ENCODE assay signal across 31 cellular contexts in the genomic region with DNA sequence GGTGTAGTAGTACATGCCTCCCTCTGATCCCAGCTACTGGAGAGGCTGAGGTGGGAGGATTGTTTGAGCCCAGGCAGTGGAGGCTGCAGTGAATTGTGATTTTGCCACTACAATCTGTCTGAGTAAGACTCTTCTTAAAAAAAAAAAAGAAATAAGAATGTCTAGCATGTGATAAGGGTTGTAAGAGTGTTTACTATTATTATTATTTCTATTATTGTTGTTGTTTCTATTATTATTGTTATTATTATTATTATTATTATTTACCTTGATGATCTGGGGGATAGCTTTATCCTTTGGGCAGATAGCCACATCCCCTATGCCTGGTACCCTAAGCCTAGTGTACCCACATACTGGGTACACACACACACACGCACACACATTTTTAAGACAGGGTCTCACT. TPM values are rescaled to one million over a fixed set of nuclear protein-coding genes. Genes with fewer than 3 reads are reported as not detected.
"Had no signal": no experiment of that assay in that cellular context is flagged by ENCODE, and none has a peak within 500 bp of the region (broad histone marks: within the 10 kb centered on the region; RNA-seq: fewer than 3 reads in every experiment).

No MANE protein-coding gene starts in this region.

- ATAC-seq: activated CD4-positive, alpha-beta T cell treated with anti-CD3 and anti-CD28 coated beads for 36 hours; activated CD4-positive, CD25-positive, alpha-beta regulatory T cell treated with anti-CD3 and anti-CD28 coated beads, Interleukin-2, amount 50 U/mL, for 24 hours; activated CD8-positive, alpha-beta memory T cell treated with anti-CD3 and anti-CD28 coated beads, Interleukin-2, amount 10 ng/mL, durations not matched to agents 7 days and 5 days; activated CD8-positive, alpha-beta T cell treated with anti-CD3 and anti-CD28 coated beads, Interleukin-2, amount 10 ng/mL, durations not matched to agents 7 days and 5 days; activated naive CD8-positive, alpha-beta T cell treated with anti-CD3 and anti-CD28 coated beads, Interleukin-2, amount 50 U/mL, for 24 hours had no signal

- H3K27me3 Mint-ChIP-seq: activated CD4-positive, alpha-beta memory T cell treated with anti-CD3 and anti-CD28 coated beads, Interleukin-2, amount 10 ng/mL, durations not matched to agents 7 days and 5 days; activated CD4-positive, alpha-beta T cell treated with anti-CD3 and anti-CD28 coated beads for 36 hours; activated CD4-positive, alpha-beta T cell treated with anti-CD3 and anti-CD28 coated beads, Interleukin-2, amount 10 ng/mL, durations not matched to agents 7 days and 5 days; activated CD8-positive, alpha-beta memory T cell treated with anti-CD3 and anti-CD28 coated beads, Interleukin-2, amount 10 ng/mL, durations not matched to agents 7 days and 5 days; activated naive CD4-positive, alpha-beta T cell treated with anti-CD3 and anti-CD28 coated beads, Interleukin-2, amount 10 ng/mL, durations not matched to agents 7 days and 5 days; activated naive CD4-positive, alpha-beta T cell treated with anti-CD3 and anti-CD28 coated beads, Interleukin-2, amount 50 U/mL, for 24 hours; activated naive CD8-positive, alpha-beta T cell; activated naive CD8-positive, alpha-beta T cell treated with anti-CD3 and anti-CD28 coated beads, Interleukin-2, amount 50 U/mL, for 24 hours; activated T-cell treated with anti-CD3 and anti-CD28 coated beads, Interleukin-2, amount 50 U/mL, for 24 hours; central memory CD8-positive, alpha-beta T cell had no signal

- DNase-seq: activated CD4-positive, alpha-beta memory T cell treated with anti-CD3 and anti-CD28 coated beads, Interleukin-2, amount 10 ng/mL, durations not matched to agents 7 days and 5 days; activated CD4-positive, alpha-beta T cell treated with anti-CD3 and anti-CD28 coated beads for 1 hour; activated CD4-positive, alpha-beta T cell treated with anti-CD3 and anti-CD28 coated beads for 36 hours; activated CD4-positive, alpha-beta T cell treated with anti-CD3 and anti-CD28 coated beads for 48 hours; activated CD4-positive, alpha-beta T cell treated with anti-CD3 and anti-CD28 coated beads, Interleukin-2, amount 10 ng/mL, durations not matched to agents 7 days and 5 days; activated CD4-positive, alpha-beta T cell treated with anti-CD3 and anti-CD28 coated beads, Interleukin-2, amount 50 U/mL, for 48 hours; activated CD4-positive, CD25-positive, alpha-beta regulatory T cell; activated CD8-positive, alpha-beta memory T cell treated with anti-CD3 and anti-CD28 coated beads for 24 hours; activated CD8-positive, alpha-beta memory T cell treated with anti-CD3 and anti-CD28 coated beads, Interleukin-2, amount 50 U/mL, for 48 hours; activated CD8-positive, alpha-beta T cell treated with anti-CD3 and anti-CD28 coated beads, Interleukin-2, amount 10 ng/mL, durations not matched to agents 7 days and 5 days; activated effector memory CD4-positive, alpha-beta T cell treated with Interleukin-2 at 50 U/mL for 16 hours; activated gamma-delta T cell; activated naive CD4-positive, alpha-beta T cell treated with anti-CD3 and anti-CD28 coated beads, Interleukin-2, amount 10 ng/mL, durations not matched to agents 7 days and 5 days; activated naive CD4-positive, alpha-beta T cell treated with Interleukin-2 at 50 U/mL for 16 hours; activated naive CD8-positive, alpha-beta T cell treated with anti-CD3 and anti-CD28 coated beads, Interleukin-2, amount 50 U/mL, for 24 hours; activated T-cell treated with anti-CD3 and anti-CD28 coated beads, Interleukin-2, amount 50 U/mL, for 24 hours; activated T-cell treated with anti-CD3 and anti-CD28 coated beads, Interleukin-2, amount 50 U/mL, for 48 hours; amygdala; anterior cingulate cortex; T-helper 2 cell; T-helper 9 cell had no signal

- H3K4me3 Mint-ChIP-seq: activated CD4-positive, alpha-beta memory T cell treated with anti-CD3 and anti-CD28 coated beads, Interleukin-2, amount 10 ng/mL, durations not matched to agents 7 days and 5 days; activated CD4-positive, alpha-beta T cell treated with anti-CD3 and anti-CD28 coated beads for 36 hours; activated CD4-positive, alpha-beta T cell treated with anti-CD3 and anti-CD28 coated beads, Interleukin-2, amount 10 ng/mL, durations not matched to agents 7 days and 5 days; activated CD8-positive, alpha-beta memory T cell treated with anti-CD3 and anti-CD28 coated beads, Interleukin-2, amount 10 ng/mL, durations not matched to agents 7 days and 5 days; activated CD8-positive, alpha-beta T cell treated with anti-CD3 and anti-CD28 coated beads, Interleukin-2, amount 10 ng/mL, durations not matched to agents 7 days and 5 days; activated naive CD4-positive, alpha-beta T cell treated with anti-CD3 and anti-CD28 coated beads, Interleukin-2, amount 10 ng/mL, durations not matched to agents 7 days and 5 days; activated naive CD4-positive, alpha-beta T cell treated with anti-CD3 and anti-CD28 coated beads, Interleukin-2, amount 50 U/mL, for 24 hours; activated naive CD8-positive, alpha-beta T cell; activated naive CD8-positive, alpha-beta T cell treated with anti-CD3 and anti-CD28 coated beads, Interleukin-2, amount 50 U/mL, for 24 hours; activated T-cell treated with anti-CD3 and anti-CD28 coated beads, Interleukin-2, amount 50 U/mL, for 24 hours; brain; central memory CD8-positive, alpha-beta T cell; T-helper 2 cell treated with Interferon-gamma antibody and Interleukin-4, amounts not matched to agents 5 μg/mL and 100 μg/mL, for 36 hours had no signal

- H3K9me3 Mint-ChIP-seq: activated CD4-positive, alpha-beta memory T cell treated with anti-CD3 and anti-CD28 coated beads, Interleukin-2, amount 10 ng/mL, durations not matched to agents 7 days and 5 days; activated CD4-positive, alpha-beta T cell treated with anti-CD3 and anti-CD28 coated beads, Interleukin-2, amount 10 ng/mL, durations not matched to agents 7 days and 5 days; activated naive CD4-positive, alpha-beta T cell treated with anti-CD3 and anti-CD28 coated beads, Interleukin-2, amount 10 ng/mL, durations not matched to agents 7 days and 5 days; activated naive CD4-positive, alpha-beta T cell treated with anti-CD3 and anti-CD28 coated beads, Interleukin-2, amount 50 U/mL, for 24 hours; activated naive CD8-positive, alpha-beta T cell treated with anti-CD3 and anti-CD28 coated beads, Interleukin-2, amount 50 U/mL, for 24 hours; activated T-cell treated with anti-CD3 and anti-CD28 coated beads, Interleukin-2, amount 50 U/mL, for 24 hours; activated T-helper 2 cell treated with anti-CD3 and anti-CD28 coated beads, Interferon-gamma antibody, Interleukin-2, Interleukin-4, amounts not matched to agents 10 μg/mL and 5 μg/mL and 100 μg/mL, durations not matched to agents 14 hours and 24 hours and 36 hours; central memory CD8-positive, alpha-beta T cell; T-helper 2 cell treated with Interferon-gamma antibody and Interleukin-4, amounts not matched to agents 5 μg/mL and 100 μg/mL, for 36 hours had no signal

- H3K27ac Mint-ChIP-seq: activated CD4-positive, alpha-beta memory T cell treated with anti-CD3 and anti-CD28 coated beads, Interleukin-2, amount 10 ng/mL, durations not matched to agents 7 days and 5 days; activated CD4-positive, alpha-beta T cell treated with anti-CD3 and anti-CD28 coated beads for 36 hours; activated CD4-positive, alpha-beta T cell treated with anti-CD3 and anti-CD28 coated beads, Interleukin-2, amount 10 ng/mL, durations not matched to agents 7 days and 5 days; activated CD8-positive, alpha-beta memory T cell treated with anti-CD3 and anti-CD28 coated beads, Interleukin-2, amount 10 ng/mL, durations not matched to agents 7 days and 5 days; activated CD8-positive, alpha-beta T cell treated with anti-CD3 and anti-CD28 coated beads, Interleukin-2, amount 10 ng/mL, durations not matched to agents 7 days and 5 days; activated naive CD4-positive, alpha-beta T cell treated with anti-CD3 and anti-CD28 coated beads, Interleukin-2, amount 10 ng/mL, durations not matched to agents 7 days and 5 days; activated naive CD4-positive, alpha-beta T cell treated with anti-CD3 and anti-CD28 coated beads, Interleukin-2, amount 50 U/mL, for 24 hours; activated naive CD8-positive, alpha-beta T cell; activated naive CD8-positive, alpha-beta T cell treated with anti-CD3 and anti-CD28 coated beads, Interleukin-2, amount 50 U/mL, for 24 hours; activated T-cell treated with anti-CD3 and anti-CD28 coated beads, Interleukin-2, amount 50 U/mL, for 24 hours; brain; T-helper 2 cell treated with Interferon-gamma antibody and Interleukin-4, amounts not matched to agents 5 μg/mL and 100 μg/mL, for 36 hours had no signal

- H3K36me3 Mint-ChIP-seq: brain had no signal

RNA-seq across cellular contexts. Expression of gene OAS2, which starts 35.7 kb away (rescaled TPM):
- total RNA-seq: cardiac muscle cell had no signal

RNA-seq across cellular contexts. Expression of gene OAS1, which starts 35.8 kb away (rescaled TPM):
- total RNA-seq: cardiac muscle cell, chondrocyte had no signal
